In genomic region chr10:96319754-96320514, GRCh38 we compare ENCODE assay signal across 1 cellular context.
TF ChIP-seq lines count a peak whose summit lies in the region.

No MANE protein-coding gene starts in this region.

TF ChIP-seq in SK-N-SH, 30 proteins besides CTCF, POLR2A, EP300 and RAD21 (continued from another document):
- TF ChIP-seq REST (IDR thresholded peaks at IDR 0.05; ENCODE audit: low read depth, low read length) (no peak), NFIC (IDR thresholded peaks at IDR 0.05; ENCODE audit: borderline replicate concordance) (no peak)
